In the genomic region with DNA sequence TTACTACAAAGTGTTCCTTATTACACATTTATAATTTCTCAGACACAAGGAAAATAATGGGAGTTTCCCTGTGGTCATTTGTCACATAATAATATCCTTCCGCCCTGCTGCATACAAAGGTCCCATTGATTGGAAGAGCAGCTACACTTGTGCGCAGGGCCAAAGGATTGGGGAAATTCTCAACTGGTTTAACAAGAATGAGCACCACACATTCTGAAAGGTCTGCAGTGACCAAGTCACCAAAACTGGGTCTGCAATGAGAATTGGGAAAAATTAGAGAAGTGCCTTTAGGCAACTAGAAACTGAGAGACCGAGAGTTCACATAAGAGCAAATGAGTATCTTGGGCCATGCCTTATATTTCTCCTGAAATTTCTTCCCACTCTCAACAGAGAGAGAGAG, we compare ENCODE assay signal across 28 cellular contexts.
"Had no signal": no experiment of that assay in that cellular context is flagged by ENCODE, and none has a peak within 500 bp of the region (broad histone marks: within the 10 kb centered on the region; RNA-seq: fewer than 3 reads in every experiment).

No MANE protein-coding gene starts in this region.

- H3K27ac ChIP-seq: cardiac muscle cell, colonic mucosa, gastrocnemius medialis, hepatocyte, neutrophil, prostate gland, skin epidermis, upper lobe of left lung, vagina, VCaP had no signal

- ATAC-seq: gastrocnemius medialis, left colon, mucosa of descending colon, sciatic nerve had no signal

- H3K4me1 ChIP-seq: colonic mucosa, gastrocnemius medialis, prostate gland, upper lobe of left lung had no signal

- DNase-seq: activated CD4-positive, alpha-beta T cell treated with anti-CD3 and anti-CD28 coated beads for 48 hours; activated CD4-positive, alpha-beta T cell treated with anti-CD3 and anti-CD28 coated beads, Interleukin-2, amount 50 U/mL, for 48 hours; activated CD8-positive, alpha-beta memory T cell treated with anti-CD3 and anti-CD28 coated beads for 24 hours; activated effector memory CD4-positive, alpha-beta T cell treated with Interleukin-2 at 50 U/mL for 16 hours; activated naive CD4-positive, alpha-beta T cell treated with Interleukin-2 at 50 U/mL for 16 hours; anterior cingulate cortex; cerebellar nuclear complex; colonic mucosa; effector CD8-positive, alpha-beta T cell; gastrocnemius medialis; kidney; left colon; mesendoderm; mucosa of descending colon; retina; stimulated activated CD4-positive, alpha-beta T cell treated with anti-CD3 and anti-CD28 coated beads, Interleukin-4, amount 100 ng/mL, for 24 hours; T-helper 9 cell; upper lobe of left lung had no signal

- H3K4me3 ChIP-seq: cardiac muscle cell, colonic mucosa, gastrocnemius medialis, hepatocyte, mucosa of descending colon, prostate gland, skin epidermis, upper lobe of left lung, vagina had no signal

- H2AFZ ChIP-seq: hepatocyte had no signal

- H3K36me3 ChIP-seq: cardiac muscle cell, colonic mucosa, gastrocnemius medialis, neutrophil, prostate gland, upper lobe of left lung, vagina had no signal

- H3K79me2 ChIP-seq: hepatocyte had no signal

- FAIRE-seq: endometrium, kidney, TTC549 had no signal

- H3K4me2 ChIP-seq: hepatocyte had no signal

- H3K27me3 ChIP-seq: cardiac muscle cell, colonic mucosa, gastrocnemius medialis, hepatocyte, neutrophil, upper lobe of left lung, vagina had no signal

- H3K9me3 ChIP-seq: colonic mucosa, gastrocnemius medialis, mucosa of descending colon, neutrophil, prostate gland, upper lobe of left lung, vagina had no signal
